ENCODE assay signal across 20 cellular contexts in genomic region chr12:124345795-124346194, GRCh38. TPM values are rescaled to one million over a fixed set of nuclear protein-coding genes. Genes with fewer than 3 reads are reported as not detected.
"Had no signal": no experiment of that assay in that cellular context is flagged by ENCODE, and none has a peak within 500 bp of the region (broad histone marks: within the 10 kb centered on the region; RNA-seq: fewer than 3 reads in every experiment).

No MANE protein-coding gene starts in this region.

- H3K27ac Mint-ChIP-seq: activated B cell treated with CpG ODN at 0.5 μM for 24 hours; activated CD8-positive, alpha-beta T cell treated with anti-CD3 and anti-CD28 coated beads for 36 hours; activated naive CD4-positive, alpha-beta T cell treated with anti-CD3 and anti-CD28 coated beads for 36 hours; progenitor cell of endocrine pancreas had no signal

- H3K27me3 Mint-ChIP-seq: activated B cell treated with CpG ODN at 0.5 μM for 24 hours; activated CD8-positive, alpha-beta T cell treated with anti-CD3 and anti-CD28 coated beads for 36 hours; progenitor cell of endocrine pancreas had no signal

- H3K9me3 Mint-ChIP-seq: activated B cell treated with CpG ODN at 0.5 μM for 24 hours; activated CD8-positive, alpha-beta T cell treated with anti-CD3 and anti-CD28 coated beads for 36 hours; activated naive CD4-positive, alpha-beta T cell treated with anti-CD3 and anti-CD28 coated beads for 36 hours; neural crest cell had no signal

- DNase-seq: activated B cell treated with CpG ODN at 0.5 μM for 24 hours; activated CD4-positive, alpha-beta T cell treated with anti-CD3 and anti-CD28 coated beads for 48 hours; activated CD8-positive, alpha-beta T cell treated with anti-CD3 and anti-CD28 coated beads for 36 hours; activated naive CD4-positive, alpha-beta T cell treated with anti-CD3 and anti-CD28 coated beads for 36 hours; activated T-cell treated with anti-CD3 and anti-CD28 coated beads, Interleukin-2, amount 50 U/mL, for 1 hour; effector CD8-positive, alpha-beta T cell; heart left ventricle; left lung; stimulated activated CD4-positive, alpha-beta T cell treated with anti-CD3 and anti-CD28 coated beads, Interleukin-12 subunit alpha, Interleukin-12 subunit beta, amount 100 ng/mL, for 4 hours; stimulated activated CD4-positive, alpha-beta T cell treated with anti-CD3 and anti-CD28 coated beads, Interleukin-1b, Interleukin-23, amount 100 ng/mL, for 48 hours; stimulated activated CD8-positive, alpha-beta memory T cell treated with anti-CD3 and anti-CD28 coated beads, Interleukin-4, amount 100 ng/mL, for 48 hours; stimulated activated naive CD4-positive, alpha-beta T cell treated with Interleukin-2 at 50 U/mL for 16 hours; transverse colon had no signal

- H3K4me3 ChIP-seq: ascending aorta, breast epithelium, gastroesophageal sphincter, heart left ventricle, left lung, transverse colon, vagina had no signal

- H3K4me1 ChIP-seq: ascending aorta, breast epithelium, heart left ventricle, left lung, transverse colon, vagina had no signal

- H3K4me1 Mint-ChIP-seq: activated B cell treated with CpG ODN at 0.5 μM for 24 hours had no signal

- H3K27me3 ChIP-seq: ascending aorta, breast epithelium, gastroesophageal sphincter, heart left ventricle, left lung, transverse colon, vagina had no signal

- H3K9me3 ChIP-seq: ascending aorta, breast epithelium, gastroesophageal sphincter, heart left ventricle, left lung, transverse colon, vagina had no signal

- H3K36me3 ChIP-seq: breast epithelium had no signal

- ATAC-seq: activated CD8-positive, alpha-beta T cell treated with anti-CD3 and anti-CD28 coated beads for 36 hours; esophagus mucosa; gastroesophageal sphincter; left lung had no signal

- H3K27ac ChIP-seq: ascending aorta, heart left ventricle, left lung, transverse colon, vagina had no signal

- H3K4me3 Mint-ChIP-seq: activated B cell treated with CpG ODN at 0.5 μM for 24 hours; activated CD8-positive, alpha-beta T cell treated with anti-CD3 and anti-CD28 coated beads for 36 hours; activated naive CD4-positive, alpha-beta T cell treated with anti-CD3 and anti-CD28 coated beads for 36 hours; neural crest cell had no signal

RNA-seq across cellular contexts. Expression of gene RFLNA, which starts 50.9 kb away (rescaled TPM):
- total RNA-seq: activated B cell treated with CpG ODN at 0.5 μM for 24 hours; activated CD8-positive, alpha-beta T cell treated with anti-CD3 and anti-CD28 coated beads for 36 hours; activated naive CD4-positive, alpha-beta T cell treated with anti-CD3 and anti-CD28 coated beads for 36 hours; ascending aorta; esophagus mucosa had no signal
